In genomic region chr5:154860123-154860522, GRCh38 we compare ENCODE assay signal across 8 cellular contexts. TPM values are rescaled to one million over a fixed set of nuclear protein-coding genes. Genes with fewer than 3 reads are reported as not detected.
DNase-seq lines count a peak whose midpoint lies in the region; ATAC-seq and TF ChIP-seq lines count a peak whose summit lies in the region.

No MANE protein-coding gene starts in this region.

- peaks cover 22% of the 10 kb centered on the region for H3K36me3 ChIP-seq in PC-9 (ENCODE audit: low read depth)

- H3K36me3 Mint-ChIP-seq in dendritic cell treated with granulocyte-macrophage colony-stimulating factor and Interleukin-4, amounts not matched to agents 40 ng/mL and 50 ng/mL, for 4 days (ENCODE audit: low read depth): peaks cover 56% of the 10 kb centered on the region
- peaks cover 35% of the 10 kb centered on the region for H3K36me3 Mint-ChIP-seq in nephron progenitor cell (ENCODE audit: low read depth)

- DNase-seq in GF-D8 (lab: John Stamatoyannopoulos, UW): peak; percentile 63
- DNase-seq in PC-9: peak; percentile 44 to 67
- DNase-seq in nephron progenitor cell: no peak
- no peak for DNase-seq in DMS153 (lab: John Stamatoyannopoulos, UW)
- no peak for DNase-seq in NCI-H128 (lab: John Stamatoyannopoulos, UW; ENCODE audit: unreplicated experiment)

- peak overlapping the region; percentile 93 for H3K4me2 ChIP-seq in PC-9

- peak overlapping the region; percentile 98 for H3K27ac Mint-ChIP-seq in dendritic cell treated with granulocyte-macrophage colony-stimulating factor and Interleukin-4, amounts not matched to agents 40 ng/mL and 50 ng/mL, for 4 days
- H3K27ac Mint-ChIP-seq in nephron progenitor cell: peak overlapping the region; percentile 100

- H3K79me2 ChIP-seq in PC-9 (ENCODE audit: low read depth): peaks cover 56% of the 10 kb centered on the region

- no peaks in the 10 kb centered on the region for H3K9me3 Mint-ChIP-seq in dendritic cell treated with granulocyte-macrophage colony-stimulating factor and Interleukin-4, amounts not matched to agents 40 ng/mL and 50 ng/mL, for 4 days
- no peaks in the 10 kb centered on the region for H3K9me3 Mint-ChIP-seq in nephron progenitor cell

- no peak overlapping the region for H2AFZ ChIP-seq in PC-9

- no peaks in the 10 kb centered on the region for H3K27me3 ChIP-seq in PC-9 (ENCODE audit: insufficient read depth, low read depth)

- peaks cover 50% of the 10 kb centered on the region for H3K4me1 Mint-ChIP-seq in dendritic cell treated with granulocyte-macrophage colony-stimulating factor and Interleukin-4, amounts not matched to agents 40 ng/mL and 50 ng/mL, for 4 days (ENCODE audit: low read depth)
- H3K4me1 Mint-ChIP-seq in nephron progenitor cell: peaks cover 58% of the 10 kb centered on the region

- POLR2A ChIA-PET in PC-9 (lab: Charles Lee; ENCODE audit: unreplicated experiment): interaction anchor here (0.7 to 1.0 kb wide), 2 partner anchors 17 to 36 kb away, joined by 4 read pairs; no protein-coding TSS in a partner anchor

- H3K4me1 ChIP-seq in PC-9 (replicated peaks; ENCODE audit: insufficient read depth): peaks cover 24% of the 10 kb centered on the region

- H3K9me2 ChIP-seq in PC-9 (ENCODE audit: insufficient read depth): no peaks in the 10 kb centered on the region

- peaks cover 32% of the 10 kb centered on the region for H3F3A ChIP-seq in PC-9 (ENCODE audit: insufficient read depth, low read depth)

- H3K4me3 ChIP-seq in PC-9: peak overlapping the region; percentile 88

- TF ChIP-seq CTCF in PC-9 (conservative IDR thresholded peaks at IDR 0.05): no peak
- no peak for TF ChIP-seq CTCF in nephron progenitor cell (IDR thresholded peaks at IDR 0.05)

- H3K4me3 Mint-ChIP-seq in dendritic cell treated with granulocyte-macrophage colony-stimulating factor and Interleukin-4, amounts not matched to agents 40 ng/mL and 50 ng/mL, for 4 days: peak overlapping the region; percentile 99
- peak overlapping the region; percentile 96 for H3K4me3 Mint-ChIP-seq in nephron progenitor cell

- ATAC-seq in GM19035 (IDR thresholded peaks at IDR 0.05; ENCODE audit: unreplicated experiment) (no peak), GM21367 (IDR thresholded peaks at IDR 0.05; ENCODE audit: unreplicated experiment) (no peak)

- CTCF ChIA-PET in PC-9 (lab: Charles Lee): interaction anchor here (0.5 kb wide), 1 partner anchor 228 kb away, joined by 4 read pairs; no protein-coding TSS in a partner anchor

- H4K20me1 ChIP-seq in PC-9 (ENCODE audit: insufficient read depth): peaks cover 35% of the 10 kb centered on the region; the same call in 1 of the 2 replicates

- H3K27ac ChIP-seq in PC-9: peak overlapping the region; percentile 84

- BruUV-seq in PC-9 (replicated peaks; lab: Mats Ljungman, UMichigan): no TSS peak

- intact Hi-C loops in PC-9 (cut with micrococcal nuclease; ENCODE audit: unreplicated experiment): no loop called here
- intact Hi-C loops in dendritic cell treated with granulocyte-macrophage colony-stimulating factor and Interleukin-4, amounts not matched to agents 40 ng/mL and 50 ng/mL, for 4 days (cut with micrococcal nuclease): no loop called here

- no peaks in the 10 kb centered on the region for H3K27me3 Mint-ChIP-seq in dendritic cell treated with granulocyte-macrophage colony-stimulating factor and Interleukin-4, amounts not matched to agents 40 ng/mL and 50 ng/mL, for 4 days
- H3K27me3 Mint-ChIP-seq in nephron progenitor cell (ENCODE audit: low read depth, poor library complexity): no peaks in the 10 kb centered on the region

- H3K9me3 ChIP-seq in PC-9 (ENCODE audit: insufficient read depth, low read depth): no peaks in the 10 kb centered on the region

RNA-seq across cellular contexts. Expression of gene CNOT8, which starts 1.7 kb away (rescaled TPM):
- total RNA-seq in PC-9 (2021): 72.3 and 72.7 TPM in 2 replicates

RNA-seq across cellular contexts. Expression of gene FAXDC2, which starts 9.7 kb away (rescaled TPM):
- 0.70 and 0.73 TPM in 2 replicates for total RNA-seq in PC-9 (2021)

Comparison
In these comparisons a context has a peak if more than half of its experiments do, and no peak if none do; other contexts are left out.
1. DNase-seq: peak in GF-D8 (single experiment) and PC-9 (2 of 2); none in nephron progenitor cell (single experiment), DMS153 (single experiment) and NCI-H128 (single experiment).